ENCODE assay signal across 26 cellular contexts in genomic region chr6:17405944-17406245, GRCh38. TPM values are rescaled to one million over a fixed set of nuclear protein-coding genes. Genes with fewer than 3 reads are reported as not detected.
DNase-seq lines count a peak whose midpoint lies in the region; ATAC-seq and TF ChIP-seq lines count a peak whose summit lies in the region.
"Had no signal": no experiment of that assay in that cellular context is flagged by ENCODE, and none has a peak within 500 bp of the region (broad histone marks: within the 10 kb centered on the region; RNA-seq: fewer than 3 reads in every experiment).

No MANE protein-coding gene starts in this region.

- TF ChIP-seq RAD21 in IMR-90 (IDR thresholded peaks at IDR 0.05; ENCODE audit: low read length) = no peak

- H3K56ac ChIP-seq in IMR-90 (ENCODE audit: extremely low read depth, insufficient read depth, low read length) = no peak overlapping the region

- TF ChIP-seq CTCF in IMR-90 (conservative IDR thresholded peaks at IDR 0.05; ENCODE audit: low read depth, low read length) = no peak
- TF ChIP-seq CTCF in sigmoid colon (IDR thresholded peaks at IDR 0.05) = no peak

- no peak for TF ChIP-seq POLR2A in IMR-90 (IDR thresholded peaks at IDR 0.05; ENCODE audit: low read depth, low read length)
- TF ChIP-seq POLR2A in sigmoid colon (IDR thresholded peaks at IDR 0.05) = no peak

- peak; percentile 12 for ATAC-seq in GM18870 (IDR thresholded peaks at IDR 0.05; ENCODE audit: unreplicated experiment)
- no peak for ATAC-seq in IMR-90 (ENCODE audit: low read depth)
- peak; percentile 58 for ATAC-seq in left colon
- ATAC-seq: activated CD4-positive, alpha-beta T cell treated with anti-CD3 and anti-CD28 coated beads for 36 hours; activated T-helper 17 cell treated with anti-CD3 and anti-CD28 coated beads, Interleukin-2, amount 50 U/mL, for 72 hours; naive thymus-derived CD8-positive, alpha-beta T cell; PC-3 had no signal

- no peak overlapping the region for H2AK9ac ChIP-seq in IMR-90 (replicated peaks; ENCODE audit: low read depth, low read length, poor library complexity)

- WGBS in IMR-90 (ENCODE audit: extremely low coverage in 2 of 2, insufficient read length in 1 of 2), 2 experiments = no CpG with 5 or more reads among the region's 8 CpGs
- whole genome bisulfite sequencing in sigmoid colon, 2 donors = 38 to 83% methylated on average over 8 of the region's 8 CpGs

- BruUV-seq in IMR-90 (replicated peaks; lab: Mats Ljungman, UMichigan) = no TSS peak

- in situ Hi-C loops in IMR-90 (cut with MboI; ENCODE audit: low sequenced_read_pairs) = no loop called here
- in situ Hi-C loops in HAP-1 (cut with MboI; ENCODE audit: low sequenced_read_pairs) = no loop called here

- no peak overlapping the region for H2BK5ac ChIP-seq in IMR-90 (ENCODE audit: low read depth, low read length, poor library complexity, severe bottlenecking)

- no peak overlapping the region for H3K4ac ChIP-seq in IMR-90 (ENCODE audit: low read depth, low read length)

- intact Hi-C loops in IMR-90 (cut with micrococcal nuclease) = no loop called here
- intact Hi-C loops in left colon (cut with DNase I, micrococcal nuclease) = no loop called here
- intact Hi-C loops in sigmoid colon (cut with DNase I) = no loop called here

- DNase-seq in IMR-90 (no peak), left colon (peak; percentile 18 to 52), sigmoid colon (no peak), HAP-1 (ENCODE audit: low spot score in 2 of 2) (no peak)
- no peak for DNase-seq in activated CD4-positive, CD25-positive, alpha-beta regulatory T cell treated with anti-CD3 and anti-CD28 coated beads, Interleukin-2, amount 50 U/mL, for 72 hours
- DNase-seq in central memory CD4-positive, alpha-beta T cell = no peak
- DNase-seq: activated CD4-positive, alpha-beta T cell treated with anti-CD3 and anti-CD28 coated beads for 36 hours; activated naive CD4-positive, alpha-beta T cell treated with anti-CD3 and anti-CD28 coated beads, Interleukin-2, amount 10 ng/mL, durations not matched to agents 7 days and 5 days; adrenal gland; C1 segment of cervical spinal cord; DMS79; midbrain; naive thymus-derived CD8-positive, alpha-beta T cell; NCI-H2029; NCI-H524 treated with DMSO at 0.1 percent for 48 hours; nucleus accumbens; PC-3; SHP77; stimulated activated CD4-positive, alpha-beta T cell treated with anti-CD3 and anti-CD28 coated beads, Interleukin-15, amount 100 ng/mL, for 24 hours; stimulated activated CD4-positive, alpha-beta T cell treated with anti-CD3 and anti-CD28 coated beads, Interleukin-4, amount 100 ng/mL, for 4 hours; upper lobe of left lung had no signal

- H3K9ac ChIP-seq in IMR-90 (ENCODE audit: low read depth, low read length) = no peak overlapping the region
- H3K9ac ChIP-seq: KMS-11 had no signal

- H3K14ac ChIP-seq in IMR-90 (replicated peaks; ENCODE audit: low read depth, low read length) = no peak overlapping the region

- no peak overlapping the region for H3K18ac ChIP-seq in IMR-90 (ENCODE audit: low read depth, low read length)

- dilution Hi-C loops in IMR-90 (cut with HindIII; ENCODE audit: low sequenced_read_pairs, unreplicated experiment) = no loop called here

- TF ChIP-seq EP300 in sigmoid colon (IDR thresholded peaks at IDR 0.05) = no peak

- H2BK20ac ChIP-seq in IMR-90 (ENCODE audit: low read depth, low read length) = no peak overlapping the region

- peaks cover 6% of the 10 kb centered on the region; the same call in 1 of the 2 replicates for H4K20me1 ChIP-seq in IMR-90 (ENCODE audit: insufficient read depth, low read length)

- POLR2A ChIA-PET in IMR-90 (lab: Charles Lee; ENCODE audit: unreplicated experiment) = no interaction called here

- no peak overlapping the region for H2BK15ac ChIP-seq in IMR-90 (ENCODE audit: low read depth, low read length)

- H3K27ac ChIP-seq in IMR-90 (ENCODE audit: insufficient read depth, low read length) (no peak overlapping the region), sigmoid colon (peak overlapping the region in 3 of 4 donors; percentile 6 to 49 (median 27))
- H3K27ac ChIP-seq: adrenal gland, HL-60, KMS-11, prostate gland, upper lobe of left lung had no signal

- H4K91ac ChIP-seq in IMR-90 (ENCODE audit: insufficient read depth, low read depth, low read length) = no peak overlapping the region

- H3K79me1 ChIP-seq in IMR-90 (ENCODE audit: low read depth in 1 of 2, low read length in 2 of 2) = peaks cover 3 to 62% of the 10 kb centered on the region in 2 experiments; a peak in 3 of 4 replicates

- CTCF ChIA-PET in IMR-90 (lab: Yijun Ruan, JAX) = interaction anchor here (0.6 kb wide), 1 partner anchor 44 kb away, joined by 6 read pairs; no protein-coding TSS in a partner anchor

- no peaks in the 10 kb centered on the region for H3K4me1 ChIP-seq in IMR-90 (ENCODE audit: control insufficient read depth, insufficient read depth, low read length)
- peaks cover 0 to 13% (median 0%) of the 10 kb centered on the region in 4 donors for H3K4me1 ChIP-seq in sigmoid colon
- no peaks in the 10 kb centered on the region for H3K4me1 ChIP-seq in HAP-1
- H3K4me1 ChIP-seq: adrenal gland, prostate gland, upper lobe of left lung had no signal

- no peak overlapping the region for H3K4me2 ChIP-seq in IMR-90 (ENCODE audit: low read depth, low read length)

- H4K5ac ChIP-seq in IMR-90 (ENCODE audit: low read depth, low read length) = no peak overlapping the region

- H3K4me3 ChIP-seq in IMR-90 (ENCODE audit: insufficient read depth, low read depth, low read length) (no peak overlapping the region), sigmoid colon (no peak overlapping the region), HAP-1 (no peak overlapping the region)
- H3K4me3 ChIP-seq: adrenal gland, prostate gland, upper lobe of left lung had no signal

- H2AFZ ChIP-seq in IMR-90 (replicated peaks; ENCODE audit: low read length, poor library complexity) = no peak overlapping the region

- H3K23ac ChIP-seq in IMR-90 (ENCODE audit: low read depth, low read length) = no peak overlapping the region

- H2AK5ac ChIP-seq in IMR-90 (ENCODE audit: low read depth, low read length) = 0 out of 2 replicates have a peak overlapping the region, but pooled peaks have one; percentile 9

- H3K36me3 ChIP-seq in IMR-90 (ENCODE audit: control insufficient read depth, insufficient read depth, low read length) = no peaks in the 10 kb centered on the region
- no peaks in the 10 kb centered on the region for H3K36me3 ChIP-seq in sigmoid colon
- no peaks in the 10 kb centered on the region for H3K36me3 ChIP-seq in HAP-1 (replicated peaks)
- H3K36me3 ChIP-seq: adrenal gland, prostate gland, upper lobe of left lung had no signal

- no peaks in the 10 kb centered on the region for H3K27me3 ChIP-seq in IMR-90 (ENCODE audit: control insufficient read depth, insufficient read depth, low read length)
- no peaks in the 10 kb centered on the region for H3K27me3 ChIP-seq in sigmoid colon
- no peaks in the 10 kb centered on the region for H3K27me3 ChIP-seq in HAP-1 (ENCODE audit: low read depth)
- H3K27me3 ChIP-seq: adrenal gland, upper lobe of left lung had no signal

- H2BK120ac ChIP-seq in IMR-90 (ENCODE audit: low read depth, low read length) = no peak overlapping the region

- no peak overlapping the region for H4K8ac ChIP-seq in IMR-90 (ENCODE audit: low read depth in 2 of 2, low read length in 2 of 2)

- no peaks in the 10 kb centered on the region for H3K9me1 ChIP-seq in IMR-90 (ENCODE audit: insufficient read depth, low read length)

- H3K9me3 ChIP-seq in IMR-90 (ENCODE audit: control insufficient read depth, insufficient read depth, low read length) (0 out of 2 replicates have a peak, but pooled peaks cover 6% of the 10 kb centered on the region), sigmoid colon (no peaks in the 10 kb centered on the region), HAP-1 (peaks cover 3% of the 10 kb centered on the region; the same call in 1 of the 2 replicates)
- H3K9me3 ChIP-seq: adrenal gland, prostate gland, upper lobe of left lung had no signal

TF ChIP-seq in IMR-90, 13 proteins besides CTCF, POLR2A, EP300 and RAD21:
- TF ChIP-seq FOS (IDR thresholded peaks at IDR 0.05; ENCODE audit: low read depth, low read length) (no peak), SMC3 (IDR thresholded peaks at IDR 0.05; ENCODE audit: low read depth, low read length) (no peak), CHD1 (IDR thresholded peaks at IDR 0.05; ENCODE audit: low read depth, low read length) (no peak), CEBPB (IDR thresholded peaks at IDR 0.05; ENCODE audit: low read depth, low read length) (no peak), RFX5 (IDR thresholded peaks at IDR 0.05; ENCODE audit: low read depth, low read length) (no peak), RCOR1 (IDR thresholded peaks at IDR 0.05; ENCODE audit: insufficient replicate concordance, low read length) (no peak), MAFK (IDR thresholded peaks at IDR 0.05; ENCODE audit: low read depth, low read length) (no peak), MXI1 (IDR thresholded peaks at IDR 0.05; ENCODE audit: borderline replicate concordance, low read depth, low read length) (no peak), ELK1 (IDR thresholded peaks at IDR 0.05; ENCODE audit: borderline replicate concordance, low read depth, low read length) (no peak), MAZ (IDR thresholded peaks at IDR 0.05; ENCODE audit: borderline replicate concordance, low read depth, low read length) (no peak), NFE2L2 (IDR thresholded peaks at IDR 0.05; ENCODE audit: low read depth, low read length) (no peak), USF2 (IDR thresholded peaks at IDR 0.05; ENCODE audit: low read depth, low read length) (no peak)

RNA-seq across cellular contexts. Expression of gene CAP2, which starts 12.5 kb away (rescaled TPM):
- total RNA-seq in IMR-90 (2012; rRNA removed) (14.5 and 16.1 TPM in 2 replicates), left colon (1 to 10 TPM; 3.4 to 7.1 TPM), sigmoid colon (10 to 100 TPM; 48.3 to 67.1 (median 55.6) TPM)
- polyA plus RNA-seq in IMR-90 (2012; rRNA removed) (27.5 and 31.3 TPM in 2 replicates), sigmoid colon (1 to 10 TPM in 2 of 3 donors, under 1 TPM in 1; 0.92 to 3.0 (median 3.0) TPM)
- 13.4 TPM in 2 replicates for polyA plus RNA-seq in IMR-90 (2012; cell fraction: cytosol; rRNA removed)
- polyA plus RNA-seq in IMR-90 (2012; cell fraction: nucleus; rRNA removed; ENCODE audit: low replicate concordance) = 8.4 and 28.5 TPM in 2 replicates
- total RNA-seq: activated CD4-positive, alpha-beta T cell treated with anti-CD3 and anti-CD28 coated beads for 36 hours; activated T-helper 17 cell treated with anti-CD3 and anti-CD28 coated beads, Interleukin-2, amount 50 U/mL, for 72 hours; naive thymus-derived CD8-positive, alpha-beta T cell had no signal
- polyA plus RNA-seq: naive thymus-derived CD8-positive, alpha-beta T cell had no signal

Comparison
In these comparisons a context has a peak if more than half of its experiments do, and no peak if none do; other contexts are left out.
1. DNase-seq: peak in left colon (2 of 2); none in IMR-90 (single experiment), sigmoid colon (single experiment), activated CD4-positive, CD25-positive, alpha-beta regulatory T cell treated with anti-CD3 and anti-CD28 coated beads, Interleukin-2, amount 50 U/mL, for 72 hours (single experiment), HAP-1 (0 of 2) and central memory CD4-positive, alpha-beta T cell (single experiment).